ENCODE assay signal across 9 cellular contexts in the genomic region with DNA sequence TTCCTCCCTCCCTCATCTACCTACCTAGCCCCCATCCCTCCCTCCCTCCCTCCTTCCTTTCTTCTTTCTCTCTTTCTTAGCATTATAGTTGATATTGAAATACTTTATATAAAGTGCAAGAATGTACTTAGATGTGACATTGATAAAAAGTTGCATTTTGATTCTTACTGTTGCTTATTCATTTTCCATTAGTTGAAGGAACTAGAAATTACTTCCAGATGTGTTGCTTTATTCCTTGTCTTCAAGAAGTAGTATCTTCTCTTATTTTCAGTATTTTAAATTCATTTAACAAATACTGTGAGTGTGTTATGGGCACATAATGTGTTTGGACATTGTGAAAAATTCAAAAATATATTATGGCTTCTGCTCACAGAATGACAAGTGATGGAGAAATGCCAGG.
"Had no signal": no experiment of that assay in that cellular context is flagged by ENCODE, and none has a peak within 500 bp of the region (broad histone marks: within the 10 kb centered on the region; RNA-seq: fewer than 3 reads in every experiment).

No MANE protein-coding gene starts in this region.

- H3K4me3 ChIP-seq: GM23248, HAP-1 had no signal

- H3K9ac ChIP-seq: GM23248 had no signal

- H3K36me3 ChIP-seq: HAP-1 had no signal

- H3K27ac Mint-ChIP-seq: HFFc6, IgD-negative memory B cell had no signal

- H3K27ac ChIP-seq: GM23248, HL-60 had no signal

- ATAC-seq: HCT116, HepG2 had no signal

- DNase-seq: GM23248, GOT3, H7, HFFc6 had no signal

- H3K27me3 Mint-ChIP-seq: IgD-negative memory B cell had no signal

- H2AFZ ChIP-seq: GM23248 had no signal

- H3K9me3 ChIP-seq: HAP-1 had no signal

- H3K4me3 Mint-ChIP-seq: HFFc6, IgD-negative memory B cell had no signal

- H3K9me3 Mint-ChIP-seq: HFFc6, IgD-negative memory B cell had no signal
